ENCODE assay signal across 9 cellular contexts in the genomic region with DNA sequence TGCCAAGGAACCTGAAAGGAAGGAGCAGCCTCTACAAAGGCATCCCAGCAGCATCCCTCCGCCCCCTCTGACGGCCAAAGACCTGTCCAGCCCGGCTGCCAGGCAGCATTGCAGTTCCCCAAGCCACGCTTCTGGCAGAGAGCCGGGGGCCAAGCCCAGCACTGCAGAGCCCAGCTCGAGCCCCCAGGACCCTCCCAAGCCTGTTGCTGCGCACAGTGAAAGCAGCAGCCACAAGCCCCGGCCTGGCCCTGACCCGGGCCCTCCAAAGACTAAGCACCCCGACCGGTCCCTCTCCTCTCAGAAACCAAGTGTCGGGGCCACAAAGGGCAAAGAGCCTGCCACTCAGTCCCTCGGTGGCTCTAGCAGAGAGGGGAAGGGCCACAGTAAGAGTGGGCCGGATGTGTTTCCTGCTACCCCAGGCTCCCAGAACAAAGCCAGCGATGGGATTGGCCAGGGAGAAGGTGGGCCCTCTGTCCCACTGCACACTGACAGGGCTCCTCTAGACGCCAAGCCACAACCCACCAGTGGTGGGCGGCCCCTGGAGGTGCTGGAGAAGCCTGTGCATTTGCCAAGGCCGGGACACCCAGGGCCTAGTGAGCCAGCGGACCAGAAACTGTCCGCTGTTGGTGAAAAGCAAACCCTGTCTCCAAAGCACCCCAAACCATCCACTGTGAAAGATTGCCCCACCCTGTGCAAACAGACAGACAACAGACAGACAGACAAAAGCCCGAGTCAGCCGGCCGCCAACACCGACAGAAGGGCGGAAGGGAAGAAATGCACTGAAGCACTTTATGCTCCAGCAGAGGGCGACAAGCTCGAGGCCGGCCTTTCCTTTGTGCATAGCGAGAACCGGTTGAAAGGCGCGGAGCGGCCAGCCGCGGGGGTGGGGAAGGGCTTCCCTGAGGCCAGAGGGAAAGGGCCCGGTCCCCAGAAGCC. TPM values are rescaled to one million over a fixed set of nuclear protein-coding genes. Genes with fewer than 3 reads are reported as not detected.
DNase-seq lines count a peak whose midpoint lies in the region; ATAC-seq and TF ChIP-seq lines count a peak whose summit lies in the region.
"Had no signal": no experiment of that assay in that cellular context is flagged by ENCODE, and none has a peak within 500 bp of the region (broad histone marks: within the 10 kb centered on the region; RNA-seq: fewer than 3 reads in every experiment).

No MANE protein-coding gene starts in this region.

- no peaks in the 10 kb centered on the region for H3K9me3 Mint-ChIP-seq in neural crest cell
- H3K9me3 Mint-ChIP-seq in stimulated activated naive CD8-positive, alpha-beta T cell treated with anti-CD3 and anti-CD28 coated beads, Interleukin-15, Interleukin-2, amounts not matched to agents 100 ng/mL and 50 ng/mL, for 24 hours = no peaks in the 10 kb centered on the region

- H3K4me1 Mint-ChIP-seq in neural crest cell = no peaks in the 10 kb centered on the region
- peaks cover 55% of the 10 kb centered on the region for H3K4me1 Mint-ChIP-seq in stimulated activated naive CD8-positive, alpha-beta T cell treated with anti-CD3 and anti-CD28 coated beads, Interleukin-15, Interleukin-2, amounts not matched to agents 100 ng/mL and 50 ng/mL, for 24 hours (ENCODE audit: low read depth)

- no peaks in the 10 kb centered on the region for H3K36me3 Mint-ChIP-seq in neural crest cell (ENCODE audit: low read depth)
- peaks cover 31% of the 10 kb centered on the region for H3K36me3 Mint-ChIP-seq in stimulated activated naive CD8-positive, alpha-beta T cell treated with anti-CD3 and anti-CD28 coated beads, Interleukin-15, Interleukin-2, amounts not matched to agents 100 ng/mL and 50 ng/mL, for 24 hours (ENCODE audit: low read depth)

- peak; percentile 89 for DNase-seq in GM10248 (ENCODE audit: extremely low spot score)
- DNase-seq in NOMO-1 treated with DMSO at 0.1 percent for 48 hours (lab: John Stamatoyannopoulos, UW; ENCODE audit: unreplicated experiment) = peak; percentile 89
- peak; percentile 64 for DNase-seq in activated T-helper 9 cell treated with anti-CD3 and anti-CD28 coated beads, Interleukin-2, amount 50 U/mL, for 16 hours (ENCODE audit: low read depth)
- DNase-seq in fibroblast of the conjunctiva (ENCODE audit: low read depth) = peak; percentile 55
- DNase-seq in neural crest cell (ENCODE audit: low read depth, low spot score) = peak; percentile 73
- no peak for DNase-seq in NCI-H2227 (lab: John Stamatoyannopoulos, UW; ENCODE audit: unreplicated experiment)

- POLR2A ChIA-PET in GM10248 (lab: Yijun Ruan, JAX) = no interaction called here

- ATAC-seq in HG02623 (IDR thresholded peaks at IDR 0.05; ENCODE audit: unreplicated experiment) = peak; percentile 88

- H3K27me3 Mint-ChIP-seq in neural crest cell (ENCODE audit: low read depth) = no peaks in the 10 kb centered on the region
- H3K27me3 Mint-ChIP-seq in stimulated activated naive CD8-positive, alpha-beta T cell treated with anti-CD3 and anti-CD28 coated beads, Interleukin-15, Interleukin-2, amounts not matched to agents 100 ng/mL and 50 ng/mL, for 24 hours = no peaks in the 10 kb centered on the region

- TF ChIP-seq CTCF in GM10248 (IDR thresholded peaks at IDR 0.05; ENCODE audit: control extremely low read depth, extremely low read depth, low read depth, missing control alignments) = peak; percentile 84
- TF ChIP-seq CTCF in neural crest cell (conservative IDR thresholded peaks at IDR 0.05) = peak; percentile 78

- CTCF ChIA-PET in GM10248 (lab: Yijun Ruan, JAX) = interaction anchor here (0.7 to 12.5 kb wide), 23 partner anchors 7 to 859 kb away, joined by 3 to 311 read pairs (median 5); partner anchors contain the start of gene CD180

- H3K4me3 Mint-ChIP-seq in neural crest cell = no peak overlapping the region
- H3K4me3 Mint-ChIP-seq in stimulated activated naive CD8-positive, alpha-beta T cell treated with anti-CD3 and anti-CD28 coated beads, Interleukin-15, Interleukin-2, amounts not matched to agents 100 ng/mL and 50 ng/mL, for 24 hours = peak overlapping the region; percentile 86

- peak overlapping the region; percentile 83 for H3K27ac Mint-ChIP-seq in neural crest cell (ENCODE audit: unreplicated experiment)
- H3K27ac Mint-ChIP-seq in stimulated activated naive CD8-positive, alpha-beta T cell treated with anti-CD3 and anti-CD28 coated beads, Interleukin-15, Interleukin-2, amounts not matched to agents 100 ng/mL and 50 ng/mL, for 24 hours = peak overlapping the region; percentile 96

RNA-seq across cellular contexts. Expression of gene CD180, which starts 30.8 kb away (rescaled TPM):
- not detected in 2 replicates for total RNA-seq in neural crest cell
- total RNA-seq: glomerular endothelial cell had no signal
